ENCODE assay signal across 8 cellular contexts in the genomic region with DNA sequence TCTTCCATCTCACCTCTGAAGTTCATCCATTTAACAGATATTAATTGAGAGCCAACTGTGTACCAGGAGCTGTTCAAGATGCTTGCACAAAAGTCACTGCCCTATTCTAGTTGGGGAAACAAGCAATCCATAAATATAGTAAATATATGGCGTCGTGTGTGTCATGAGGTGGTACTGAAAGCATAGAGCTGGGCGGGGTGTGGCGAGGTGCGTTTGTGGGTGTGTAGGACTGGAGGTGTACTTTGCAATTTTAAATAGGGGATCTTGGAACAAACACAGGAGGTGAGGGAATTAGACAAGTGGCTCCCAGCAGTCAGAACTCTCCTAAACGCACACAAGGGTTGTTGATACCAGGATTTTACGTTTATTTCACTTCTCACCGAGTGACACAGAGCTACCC. TPM values are rescaled to one million over a fixed set of nuclear protein-coding genes. Genes with fewer than 3 reads are reported as not detected.
DNase-seq lines count a peak whose midpoint lies in the region; ATAC-seq, FAIRE-seq and TF ChIP-seq lines count a peak whose summit lies in the region.

No MANE protein-coding gene starts in this region.

- H3K9me3 Mint-ChIP-seq in naive thymus-derived CD4-positive, alpha-beta T cell = peaks cover 5 to 31% (median 7%) of the 10 kb centered on the region in 11 donors

- H3K4me3 ChIP-seq in right lobe of liver (peak overlapping the region; percentile 49 to 66 (median 63)), HepG2 (replicated peaks in 1 of 3; ENCODE audit: insufficient read depth in 1 of 3, low read depth in 2 of 3, low read length in 3 of 3) (no peak overlapping the region), cardiac fibroblast (replicated peaks in 1 of 2; ENCODE audit: low read depth in 2 of 2, low read length in 2 of 2) (peak overlapping the region; percentile 53 to 61)
- peak overlapping the region; percentile 72 for H3K4me3 ChIP-seq in naive thymus-derived CD4-positive, alpha-beta T cell (ENCODE audit: low read length)

- peaks cover 0 to 25% (median 10%) of the 10 kb centered on the region in 5 donors for H3K36me3 Mint-ChIP-seq in naive thymus-derived CD4-positive, alpha-beta T cell

- no peak for DNase-seq in right lobe of liver
- DNase-seq in HepG2 (ENCODE audit: low spot score) = no peak
- DNase-seq in cardiac fibroblast (ENCODE audit: low read depth in 2 of 2) = no peak
- no peak for DNase-seq in naive thymus-derived CD4-positive, alpha-beta T cell
- DNase-seq in GOT3 (lab: John Stamatoyannopoulos, UW) = no peak
- no peak for DNase-seq in stimulated activated CD4-positive, alpha-beta T cell treated with anti-CD3 and anti-CD28 coated beads, Interleukin-2, amount 100 ng/mL, for 48 hours
- DNase-seq in NCI-H1092 treated with DMSO at 0.1 percent for 48 hours (lab: John Stamatoyannopoulos, UW) = no peak
- DNase-seq in stimulated activated CD4-positive, alpha-beta T cell treated with anti-CD3 and anti-CD28 coated beads, Interleukin-15, amount 100 ng/mL, for 24 hours = no peak

- POLR2A ChIA-PET in HepG2 (lab: Yijun Ruan, JAX) = no interaction called here
- POLR2A ChIA-PET in naive thymus-derived CD4-positive, alpha-beta T cell (lab: Charles Lee) = interaction anchor here (0.6 to 4.6 kb wide), 8 partner anchors 8 to 363 kb away, joined by 3 to 35 read pairs (median 5); partner anchors contain the start of genes ZNF32 and ZNF485

- no TSS peak for BruUV-seq in HepG2 (replicated peaks; lab: Mats Ljungman, UMichigan)

- H2AFZ ChIP-seq in HepG2 (ENCODE audit: low read length) = no peak overlapping the region

- ATAC-seq in right lobe of liver (no peak), HepG2 (no peak)
- no peak for ATAC-seq in naive thymus-derived CD4-positive, alpha-beta T cell

- no peak for TF ChIP-seq RAD21 in HepG2 (CRISPR knock-in tag; IDR thresholded peaks at IDR 0.05)

- H3K4me1 ChIP-seq in right lobe of liver (no peaks in the 10 kb centered on the region), HepG2 (ENCODE audit: insufficient read depth, low read length) (no peaks in the 10 kb centered on the region)
- H3K4me1 ChIP-seq in naive thymus-derived CD4-positive, alpha-beta T cell (ENCODE audit: control insufficient read depth in 2 of 2, insufficient read depth in 2 of 2, low read length in 2 of 2) = peaks cover 14 to 19% of the 10 kb centered on the region in 2 donors

- H3K4me2 ChIP-seq in HepG2 (ENCODE audit: low read depth, low read length) = no peak overlapping the region

- H3K9me3 ChIP-seq in right lobe of liver = no peaks in the 10 kb centered on the region
- H3K9me3 ChIP-seq in HepG2 (ENCODE audit: low read length) = no peaks in the 10 kb centered on the region
- no peaks in the 10 kb centered on the region for H3K9me3 ChIP-seq in naive thymus-derived CD4-positive, alpha-beta T cell (ENCODE audit: control insufficient read depth in 2 of 3, low read length in 3 of 3)

- intact Hi-C loops in right lobe of liver (cut with DNase I) (no loop called here), HepG2 (cut with micrococcal nuclease; ENCODE audit: unreplicated experiment) (no loop called here)
- intact Hi-C loops in naive thymus-derived CD4-positive, alpha-beta T cell (cut with micrococcal nuclease) = loop anchor here (1.0 to 10.0 kb wide), 10 partner anchors 20 to 1023 kb away; partner anchors contain the start of genes ZNF32 (in 2 of the 2), ZNF485 (in 2 of the 2), BMS1 (in 1 of the 2) and CSGALNACT2 (in 1 of the 2)

- TF ChIP-seq POLR2A in right lobe of liver (IDR thresholded peaks at IDR 0.05) (no peak), HepG2 (IDR thresholded peaks at IDR 0.05; ENCODE audit: insufficient read depth in 1 of 2, low read depth in 2 of 2, low read length in 2 of 2) (no peak)

- in situ Hi-C loops in HepG2 (cut with HindIII; ENCODE audit: extremely low pct_ligation_motif_present, low pct_unique_long_range_greater_than_20kb) = no loop called here

- H3K36me3 ChIP-seq in right lobe of liver (no peaks in the 10 kb centered on the region), HepG2 (replicated peaks in 1 of 2; ENCODE audit: control insufficient read depth in 1 of 2, insufficient read depth in 2 of 2, low read length in 2 of 2) (no peaks in the 10 kb centered on the region)
- H3K36me3 ChIP-seq in naive thymus-derived CD4-positive, alpha-beta T cell (ENCODE audit: control insufficient read depth in 2 of 3, insufficient read depth in 3 of 3, low read length in 3 of 3) = no peaks in the 10 kb centered on the region

- peak overlapping the region in 8 of 9 donors; percentile 87 to 96 (median 94) for H3K27ac Mint-ChIP-seq in naive thymus-derived CD4-positive, alpha-beta T cell

- no peak for FAIRE-seq in HepG2 (lab: Jason Lieb, UNC)

- H3K4me3 Mint-ChIP-seq in naive thymus-derived CD4-positive, alpha-beta T cell = peak overlapping the region; percentile 72 to 93 (median 90)

- CTCF ChIA-PET in HepG2 (lab: Yijun Ruan, JAX; ENCODE audit: low intra/inter-chr PET ratio, low total read pairs) = no interaction called here
- CTCF ChIA-PET in naive thymus-derived CD4-positive, alpha-beta T cell (lab: Charles Lee) = no interaction called here

- no peak for TF ChIP-seq CTCF in right lobe of liver (IDR thresholded peaks at IDR 0.05)
- no peak for TF ChIP-seq CTCF in HepG2 (CRISPR knock-in tag; IDR thresholded peaks at IDR 0.05)
- TF ChIP-seq CTCF in cardiac fibroblast (IDR thresholded peaks at IDR 0.05; ENCODE audit: low read depth, low read length) = no peak

- H3K4me1 Mint-ChIP-seq in naive thymus-derived CD4-positive, alpha-beta T cell = peaks cover 28 to 64% (median 61%) of the 10 kb centered on the region in 7 donors

- TF ChIP-seq EP300 in HepG2 (IDR thresholded peaks at IDR 0.05; ENCODE audit: low read depth in 2 of 2, low read length in 2 of 2) (no peak), HepG2 (CRISPR knock-in tag; IDR thresholded peaks at IDR 0.05; ENCODE audit: borderline replicate concordance) (no peak)

- no peaks in the 10 kb centered on the region for H4K20me1 ChIP-seq in HepG2 (ENCODE audit: insufficient read depth, low read length)

- no peak overlapping the region for H3K27ac ChIP-seq in right lobe of liver
- H3K27ac ChIP-seq in HepG2 (ENCODE audit: extremely low read length, insufficient read depth, low read length) = no peak overlapping the region
- H3K27ac ChIP-seq in naive thymus-derived CD4-positive, alpha-beta T cell (ENCODE audit: low read depth, low read length) = peak overlapping the region; percentile 66

- H3K27me3 ChIP-seq in right lobe of liver = no peaks in the 10 kb centered on the region
- H3K27me3 ChIP-seq in HepG2 (ENCODE audit: control insufficient read depth in 1 of 2, insufficient read depth in 2 of 2, low read length in 2 of 2) = no peaks in the 10 kb centered on the region
- H3K27me3 ChIP-seq in naive thymus-derived CD4-positive, alpha-beta T cell (ENCODE audit: control insufficient read depth in 2 of 2, insufficient read depth in 2 of 2, low read length in 2 of 2) = no peaks in the 10 kb centered on the region

- H3K27me3 Mint-ChIP-seq in naive thymus-derived CD4-positive, alpha-beta T cell = peaks cover 0 to 3% (median 0%) of the 10 kb centered on the region in 5 donors

- H3K9ac ChIP-seq in HepG2 (ENCODE audit: insufficient read depth, low read depth, low read length) = no peak overlapping the region

- H3K79me2 ChIP-seq in HepG2 (ENCODE audit: insufficient read depth, low read length) = no peaks in the 10 kb centered on the region

- WGBS in right lobe of liver (ENCODE audit: insufficient coverage, low coverage, low lambda C conversion rate, missing lambda C conversion rate) = 88% methylated on average over 7 of the region's 8 CpGs
- 43% methylated on average over 8 of the region's 8 CpGs for WGBS in HepG2 (ENCODE audit: low lambda C conversion rate)

RNA-seq across cellular contexts. Expression of gene ZNF239, which starts 0.5 kb away (rescaled TPM):
- total RNA-seq in right lobe of liver (1 to 10 TPM in 3 of 6 experiments, under 1 TPM in 3; 0.56 to 1.7 (median 0.97) TPM), HepG2 (2016; rRNA removed; fragmentation: Illumina TruSeq; extraction: Trizol) (not detected in 2 replicates)
- not detected in 2 replicates for total RNA-seq in HepG2 (2016; cell fraction: cytosol; rRNA removed; fragmentation: Illumina TruSeq; extraction: Trizol; ENCODE audit: low read depth)
- not detected in 2 replicates for total RNA-seq in HepG2 (2016; cell fraction: insoluble cytoplasmic fraction; rRNA removed; fragmentation: Illumina TruSeq; extraction: Trizol)
- total RNA-seq in HepG2 (2016; cell fraction: membrane; rRNA removed; fragmentation: Illumina TruSeq; extraction: Trizol) = not detected in 2 replicates
- total RNA-seq in HepG2 (2016; cell fraction: nucleus; rRNA removed; fragmentation: Illumina TruSeq; extraction: Trizol) = not detected in 2 replicates
- 0.05 TPM in 1 of 2 replicates, not detected in the other for polyA plus RNA-seq in HepG2 (2011; rRNA removed)
- not detected in 2 replicates for polyA plus RNA-seq in HepG2 (2011; cell fraction: cytosol; rRNA removed)
- polyA plus RNA-seq in HepG2 (2011; cell fraction: nucleus; rRNA removed) = not detected in 2 replicates
- not detected in 2 replicates for polyA plus RNA-seq in HepG2 (2012)
- not detected in 2 replicates for polyA plus RNA-seq in HepG2 (2016; cell fraction: cytosol; fragmentation: Illumina TruSeq; extraction: Trizol; ENCODE audit: low read depth)
- polyA plus RNA-seq in HepG2 (2016; cell fraction: insoluble cytoplasmic fraction; fragmentation: Illumina TruSeq; extraction: Trizol; ENCODE audit: low read depth) = not detected in 2 replicates
- polyA plus RNA-seq in HepG2 (2016; cell fraction: membrane; fragmentation: Illumina TruSeq; extraction: Trizol; ENCODE audit: low read depth) = not detected in 2 replicates
- polyA plus RNA-seq in HepG2 (2016; cell fraction: nucleus; fragmentation: Illumina TruSeq; extraction: Trizol; ENCODE audit: insufficient read depth, low read depth) = not detected in 2 replicates
- polyA minus RNA-seq in HepG2 (2011; rRNA and poly(A)+ RNA removed; ENCODE audit: low replicate concordance) = 13.3 TPM in 1 of 2 replicates, not detected in the other
- polyA minus RNA-seq in HepG2 (2011; cell fraction: cytosol; rRNA and poly(A)+ RNA removed) = not detected in 2 replicates
- polyA minus RNA-seq in HepG2 (2011; cell fraction: nucleus; rRNA and poly(A)+ RNA removed) = not detected in 2 replicates
- 1 to 10 TPM; 1.7 to 8.5 (median 2.3) TPM for total RNA-seq in naive thymus-derived CD4-positive, alpha-beta T cell
- polyA plus RNA-seq in naive thymus-derived CD4-positive, alpha-beta T cell = 1 to 10 TPM; 2.0 to 4.7 TPM

RNA-seq across cellular contexts. Expression of gene ZNF485, which starts 31.3 kb away (rescaled TPM):
- 1 to 10 TPM; 1.1 to 3.8 (median 2.1) TPM for total RNA-seq in right lobe of liver
- total RNA-seq in HepG2 (2016; rRNA removed; fragmentation: Illumina TruSeq; extraction: Trizol) = 3.3 and 3.4 TPM in 2 replicates
- total RNA-seq in HepG2 (2016; cell fraction: cytosol; rRNA removed; fragmentation: Illumina TruSeq; extraction: Trizol; ENCODE audit: low read depth) = 0.97 and 1.9 TPM in 2 replicates
- total RNA-seq in HepG2 (2016; cell fraction: insoluble cytoplasmic fraction; rRNA removed; fragmentation: Illumina TruSeq; extraction: Trizol) = 2.9 and 3.2 TPM in 2 replicates
- total RNA-seq in HepG2 (2016; cell fraction: membrane; rRNA removed; fragmentation: Illumina TruSeq; extraction: Trizol) = 3.1 and 3.6 TPM in 2 replicates
- total RNA-seq in HepG2 (2016; cell fraction: nucleus; rRNA removed; fragmentation: Illumina TruSeq; extraction: Trizol) = 5.2 TPM in 2 replicates
- 1.1 and 1.4 TPM in 2 replicates for polyA plus RNA-seq in HepG2 (2011; rRNA removed)
- polyA plus RNA-seq in HepG2 (2011; cell fraction: cytosol; rRNA removed) = 0.65 and 0.67 TPM in 2 replicates
- 2.5 and 2.7 TPM in 2 replicates for polyA plus RNA-seq in HepG2 (2011; cell fraction: nucleus; rRNA removed)
- 1.2 TPM in 2 replicates for polyA plus RNA-seq in HepG2 (2012)
- polyA plus RNA-seq in HepG2 (2016; cell fraction: cytosol; fragmentation: Illumina TruSeq; extraction: Trizol; ENCODE audit: low read depth) = 0.35 and 0.65 TPM in 2 replicates
- 2.3 and 2.4 TPM in 2 replicates for polyA plus RNA-seq in HepG2 (2016; cell fraction: insoluble cytoplasmic fraction; fragmentation: Illumina TruSeq; extraction: Trizol; ENCODE audit: low read depth)
- polyA plus RNA-seq in HepG2 (2016; cell fraction: membrane; fragmentation: Illumina TruSeq; extraction: Trizol; ENCODE audit: low read depth) = 0.63 and 0.69 TPM in 2 replicates
- polyA plus RNA-seq in HepG2 (2016; cell fraction: nucleus; fragmentation: Illumina TruSeq; extraction: Trizol; ENCODE audit: insufficient read depth, low read depth) = 4.1 and 5.5 TPM in 2 replicates
- polyA minus RNA-seq in HepG2 (2011; rRNA and poly(A)+ RNA removed; ENCODE audit: low replicate concordance) = 2.0 and 7.2 TPM in 2 replicates
- polyA minus RNA-seq in HepG2 (2011; cell fraction: cytosol; rRNA and poly(A)+ RNA removed) = 1.2 and 2.4 TPM in 2 replicates
- 3.1 and 8.0 TPM in 2 replicates for polyA minus RNA-seq in HepG2 (2011; cell fraction: nucleus; rRNA and poly(A)+ RNA removed)
- total RNA-seq in naive thymus-derived CD4-positive, alpha-beta T cell = 10 to 100 TPM in 2 of 5 experiments, 1 to 10 TPM in 3; 2.9 to 13.1 (median 5.3) TPM
- 1 to 10 TPM; 6.0 to 7.4 TPM for polyA plus RNA-seq in naive thymus-derived CD4-positive, alpha-beta T cell

Comparison
In these comparisons a context has a peak if more than half of its experiments do, and no peak if none do; other contexts are left out.
1. H3K4me3 ChIP-seq: peak in right lobe of liver (3 of 3), cardiac fibroblast (2 of 2) and naive thymus-derived CD4-positive, alpha-beta T cell (single experiment); none in HepG2 (0 of 3).
2. intact Hi-C loops: an anchor here in naive thymus-derived CD4-positive, alpha-beta T cell (1.0 to 10.0 kb wide); none called in right lobe of liver and HepG2.